Comparison of ENCODE assay signal across 19 cellular contexts in the genomic region with DNA sequence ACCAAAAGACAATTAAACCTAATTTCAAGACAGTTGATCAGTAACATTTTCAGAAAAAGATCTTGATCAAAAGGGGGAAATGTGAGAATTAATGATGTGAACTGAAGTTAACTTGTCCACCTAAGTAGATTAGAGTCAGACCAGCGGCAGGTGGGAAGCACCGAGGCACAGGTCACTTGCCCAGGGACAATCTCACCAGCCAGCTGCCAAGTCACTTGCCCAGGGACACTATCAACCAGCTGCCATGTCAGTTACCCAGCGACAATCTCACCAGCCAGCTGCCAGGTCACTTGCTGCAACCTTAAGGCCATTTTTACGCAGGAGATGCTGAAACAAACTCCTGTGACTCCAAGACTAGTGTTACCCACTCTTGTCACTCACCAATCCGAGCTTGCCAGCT.
"Had no signal": no experiment of that assay in that cellular context is flagged by ENCODE, and none has a peak within 500 bp of the region (broad histone marks: within the 10 kb centered on the region; RNA-seq: fewer than 3 reads in every experiment).

No MANE protein-coding gene starts in this region.

- DNase-seq: hippocampal formation; hypothalamus; immature natural killer cell; islet precursor cell; kidney; kidney glomerular epithelial cell; left cardiac atrium; left colon; left lung; left ventricle myocardium inferior; left ventricle myocardium superior; lower lobe of right lung; mammary epithelial cell; mesenchymal stem cell; mesendoderm; midbrain; mucosa of descending colon; naive B cell; naive thymus-derived CD4-positive, alpha-beta T cell had no signal
